Comparison of ENCODE assay signal across 10 cellular contexts in the genomic region with DNA sequence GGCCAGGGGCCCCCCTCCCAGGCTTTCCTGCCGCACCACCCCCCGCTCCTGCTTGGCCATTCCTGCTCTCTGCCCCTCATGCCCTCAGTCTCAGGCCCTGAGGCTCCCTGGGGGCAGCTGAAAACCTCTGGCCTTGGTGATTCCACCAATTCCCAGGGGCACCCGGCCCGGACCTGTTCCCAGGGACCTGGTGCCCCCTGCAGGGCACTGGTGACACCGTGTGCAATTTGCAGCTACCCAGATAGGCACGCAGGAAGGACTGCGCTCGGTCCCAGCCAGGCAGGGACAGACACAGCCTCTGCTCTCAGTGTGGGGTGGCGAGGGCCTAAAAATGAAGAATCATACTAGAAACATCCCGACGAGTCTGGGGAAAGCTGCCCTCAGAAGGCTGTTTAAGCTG. TPM values are rescaled to one million over a fixed set of nuclear protein-coding genes. Genes with fewer than 3 reads are reported as not detected.
DNase-seq lines count a peak whose midpoint lies in the region; ATAC-seq and TF ChIP-seq lines count a peak whose summit lies in the region.
"Had no signal": no experiment of that assay in that cellular context is flagged by ENCODE, and none has a peak within 500 bp of the region (broad histone marks: within the 10 kb centered on the region; RNA-seq: fewer than 3 reads in every experiment).

No MANE protein-coding gene starts in this region.

- CTCF ChIA-PET in Calu3 (lab: Charles Lee), result interaction anchor here (0.7 to 1.4 kb wide), 9 partner anchors 9 to 164 kb away, joined by 3 to 23 read pairs (median 3); a partner anchor contains a TSS

- 29 to 40% (median 34%) methylated on average over 11 of the region's 11 CpGs for WGBS in spleen, 5 donors

- H3K36me3 ChIP-seq in GM23338 (ENCODE audit: insufficient read depth) (no peaks in the 10 kb centered on the region), spleen (no peaks in the 10 kb centered on the region)
- H3K36me3 ChIP-seq: neutrophil had no signal

- H3K9me2 ChIP-seq in GM23338 (ENCODE audit: insufficient read depth), result no peaks in the 10 kb centered on the region

- no peak overlapping the region for H3K4me2 ChIP-seq in GM23338

- H3K27me3 ChIP-seq in GM23338 (ENCODE audit: insufficient read depth) (no peaks in the 10 kb centered on the region), spleen (replicated peaks in 1 of 7) (peaks cover 0 to 59% (median 7%) of the 10 kb centered on the region in 7 donors)

- no peak overlapping the region for H2AFZ ChIP-seq in GM23338

- peak; percentile 83 for ATAC-seq in GM23338
- no peak for ATAC-seq in HG02610 (IDR thresholded peaks at IDR 0.05; ENCODE audit: unreplicated experiment)
- ATAC-seq in GM19035 (IDR thresholded peaks at IDR 0.05; ENCODE audit: unreplicated experiment), result no peak

- H3K4me1 Mint-ChIP-seq in Calu3 (ENCODE audit: low read depth, unreplicated experiment), result no peaks in the 10 kb centered on the region
- H3K4me1 Mint-ChIP-seq in GM23338, result peaks cover 13% of the 10 kb centered on the region

- intact Hi-C loops in Calu3 (cut with micrococcal nuclease; ENCODE audit: unreplicated experiment) (loop anchor here (1.0 kb wide), 1 partner anchor 31 kb away; no protein-coding TSS in a partner anchor), spleen (cut with DNase I; ENCODE audit: low total_unique reads) (no loop called here)

- H3K4me1 ChIP-seq in GM23338 (ENCODE audit: insufficient read depth) (peaks cover 6% of the 10 kb centered on the region), spleen (peaks cover 0 to 9% (median 0%) of the 10 kb centered on the region in 6 donors)

- no peak overlapping the region for H3K4me3 Mint-ChIP-seq in Calu3 (ENCODE audit: low read depth, unreplicated experiment)
- H3K4me3 Mint-ChIP-seq in GM23338, result no peak overlapping the region
- H3K4me3 Mint-ChIP-seq: T-helper 1 cell treated with Interleukin-12 subunit alpha and Interleukin-12 subunit beta and Interleukin-4 antibody, amounts not matched to agents 30 μg/mL and 1 μg/mL, for 36 hours had no signal

- no TSS peak for BruUV-seq in Calu3 (replicated peaks; lab: Mats Ljungman, UMichigan)

- no peaks in the 10 kb centered on the region for H4K20me1 ChIP-seq in GM23338 (replicated peaks; ENCODE audit: insufficient read depth)

- no peak overlapping the region for H3K4me3 ChIP-seq in GM23338
- no peak overlapping the region for H3K4me3 ChIP-seq in spleen

- H3K27ac ChIP-seq in GM23338 (ENCODE audit: low read depth), result no peak overlapping the region
- H3K27ac ChIP-seq in spleen, result no peak overlapping the region
- H3K27ac ChIP-seq: neutrophil had no signal

- DNase-seq in Calu3 (peak; percentile 78), GM23338 (ENCODE audit: low spot score) (peak; percentile 88), SK-N-DZ (ENCODE audit: low spot score) (peak; percentile 75), glomerular endothelial cell (ENCODE audit: extremely low read depth, low read depth, low spot score) (peak; percentile 12), spleen (peak; percentile 81)
- DNase-seq in stimulated activated naive CD4-positive, alpha-beta T cell treated with Interleukin-2 at 50 U/mL for 16 hours (lab: John Stamatoyannopoulos, UW), result no peak

- no peaks in the 10 kb centered on the region for H3F3A ChIP-seq in GM23338 (replicated peaks; ENCODE audit: low read depth)

- H3K27me3 Mint-ChIP-seq in Calu3 (ENCODE audit: unreplicated experiment) (peaks cover 61% of the 10 kb centered on the region), GM23338 (ENCODE audit: insufficient read depth, low read depth, poor library complexity) (peaks cover 23% of the 10 kb centered on the region)

- TF ChIP-seq POLR2A in spleen (IDR thresholded peaks at IDR 0.05), result no peak

- no peaks in the 10 kb centered on the region for H3K9me3 ChIP-seq in spleen
- H3K9me3 ChIP-seq: neutrophil had no signal

- TF ChIP-seq CTCF in Calu3 (IDR thresholded peaks at IDR 0.05; ENCODE audit: unreplicated experiment) (peak; percentile 61), GM23338 (conservative IDR thresholded peaks at IDR 0.05; ENCODE audit: low read depth in 2 of 2) (peak; percentile 69 to 93), spleen (IDR thresholded peaks at IDR 0.05 in 8 of 11, conservative IDR thresholded peaks at IDR 0.05 in 3 of 11) (peak in 10 of 11 experiments; percentile 12 to 66 (median 50))

- no peaks in the 10 kb centered on the region for H3K36me3 Mint-ChIP-seq in Calu3 (ENCODE audit: insufficient read depth, unreplicated experiment)
- no peaks in the 10 kb centered on the region for H3K36me3 Mint-ChIP-seq in GM23338 (ENCODE audit: low read depth)

- H3K79me2 ChIP-seq in GM23338 (replicated peaks; ENCODE audit: insufficient read depth), result no peaks in the 10 kb centered on the region

- H3K27ac Mint-ChIP-seq in Calu3 (ENCODE audit: unreplicated experiment) (no peak overlapping the region), GM23338 (no peak overlapping the region)
- H3K27ac Mint-ChIP-seq: T-helper 1 cell treated with Interleukin-12 subunit alpha and Interleukin-12 subunit beta and Interleukin-4 antibody, amounts not matched to agents 30 μg/mL and 1 μg/mL, for 36 hours had no signal

- H3K9me3 Mint-ChIP-seq in Calu3 (ENCODE audit: low read depth, unreplicated experiment) (no peaks in the 10 kb centered on the region), GM23338 (no peaks in the 10 kb centered on the region)
- H3K9me3 Mint-ChIP-seq: T-helper 1 cell treated with Interleukin-12 subunit alpha and Interleukin-12 subunit beta and Interleukin-4 antibody, amounts not matched to agents 30 μg/mL and 1 μg/mL, for 36 hours had no signal

TF ChIP-seq in GM23338, 12 proteins besides CTCF, POLR2A, EP300 and RAD21 (continues in another document):
- TF ChIP-seq EZH2 (IDR thresholded peaks at IDR 0.05; ENCODE audit: low read depth, unreplicated experiment) (no peak), CREB1 (CRISPR knock-in tag; IDR thresholded peaks at IDR 0.05; ENCODE audit: low read depth) (no peak), ZNF331 (CRISPR knock-in tag; IDR thresholded peaks at IDR 0.05; ENCODE audit: low read depth) (no peak), ZNF114 (CRISPR knock-in tag; IDR thresholded peaks at IDR 0.05) (no peak)
- TF ChIP-seq, protein P1, sequence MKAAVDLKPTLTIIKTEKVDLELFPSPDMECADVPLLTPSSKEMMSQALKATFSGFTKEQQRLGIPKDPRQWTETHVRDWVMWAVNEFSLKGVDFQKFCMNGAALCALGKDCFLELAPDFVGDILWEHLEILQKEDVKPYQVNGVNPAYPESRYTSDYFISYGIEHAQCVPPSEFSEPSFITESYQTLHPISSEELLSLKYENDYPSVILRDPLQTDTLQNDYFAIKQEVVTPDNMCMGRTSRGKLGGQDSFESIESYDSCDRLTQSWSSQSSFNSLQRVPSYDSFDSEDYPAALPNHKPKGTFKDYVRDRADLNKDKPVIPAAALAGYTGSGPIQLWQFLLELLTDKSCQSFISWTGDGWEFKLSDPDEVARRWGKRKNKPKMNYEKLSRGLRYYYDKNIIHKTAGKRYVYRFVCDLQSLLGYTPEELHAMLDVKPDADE (IDR thresholded peaks at IDR 0.05), result no peak

RNA-seq across cellular contexts. Expression of a gene that starts 13.4 kb away (rescaled TPM):
- total RNA-seq in Calu3 (2022) (0.47 TPM in 1 of 2 replicates, not detected in the other), glomerular endothelial cell (not detected in 2 replicates), spleen (1 to 10 TPM; 1.6 to 6.6 (median 2.3) TPM)
- 0.43 and 0.76 TPM in 2 replicates for total RNA-seq in GM23338 (2014; rRNA removed; shearing (Covaris generic))
- polyA plus RNA-seq in GM23338 (2016; fragmentation: Nextera tagmentation; extraction: Ambion mirVana) (0.70 and 0.95 TPM in 2 replicates), spleen (1 to 10 TPM; 1.8 to 2.2 (median 2.1) TPM)
- not detected in 2 replicates for polyA plus RNA-seq in SK-N-DZ (2014; cell fraction: cytosol; rRNA removed)
- not detected in 2 replicates for polyA plus RNA-seq in SK-N-DZ (2014; cell fraction: nucleus; rRNA removed)
